ENCODE assay signal across 10 cellular contexts in genomic region chr7:36600869-36601530, GRCh38.
DNase-seq lines count a peak whose midpoint lies in the region; ATAC-seq, FAIRE-seq and TF ChIP-seq lines count a peak whose summit lies in the region.
"Had no signal": no experiment of that assay in that cellular context is flagged by ENCODE, and none has a peak within 500 bp of the region (broad histone marks: within the 10 kb centered on the region; RNA-seq: fewer than 3 reads in every experiment).

No MANE protein-coding gene starts in this region.

- H3K9ac ChIP-seq in HepG2 (ENCODE audit: insufficient read depth, low read depth, low read length) = no peak overlapping the region

- intact Hi-C loops in HepG2 (cut with micrococcal nuclease; ENCODE audit: unreplicated experiment) = no loop called here

- TF ChIP-seq POLR2A in HepG2 (IDR thresholded peaks at IDR 0.05; ENCODE audit: insufficient read depth in 1 of 2, low read depth in 2 of 2, low read length in 2 of 2) = no peak

- DNase-seq in BE2C (peak; percentile 63), astrocyte of the hippocampus (ENCODE audit: low read depth, low spot score) (peak; percentile 70), HepG2 (ENCODE audit: low spot score) (no peak), small intestine (no peak), HEK293T (ENCODE audit: extremely low spot score) (no peak), WERI-Rb-1 (no peak)
- DNase-seq: mesendoderm had no signal

- WGBS in HepG2 (ENCODE audit: low lambda C conversion rate) = 49% methylated on average over 5 of the region's 5 CpGs
- WGBS in small intestine, 3 donors = 60 to 67% (median 64%) methylated on average over 5 of the region's 5 CpGs

- in situ Hi-C loops in HepG2 (cut with HindIII; ENCODE audit: extremely low pct_ligation_motif_present, low pct_unique_long_range_greater_than_20kb) = no loop called here

- CTCF ChIA-PET in HepG2 (lab: Yijun Ruan, JAX; ENCODE audit: low intra/inter-chr PET ratio, low total read pairs) (no interaction called here), HEK293T (lab: Yijun Ruan, JAX) (no interaction called here)

- H3K9me3 ChIP-seq in BE2C (no peaks in the 10 kb centered on the region), HepG2 (ENCODE audit: low read length) (no peaks in the 10 kb centered on the region), small intestine (ENCODE audit: control insufficient read depth, low read depth) (no peaks in the 10 kb centered on the region), WERI-Rb-1 (ENCODE audit: severe bottlenecking) (no peaks in the 10 kb centered on the region)

- H3K4me1 ChIP-seq in BE2C (no peaks in the 10 kb centered on the region), HepG2 (ENCODE audit: insufficient read depth, low read length) (no peaks in the 10 kb centered on the region), small intestine (ENCODE audit: control insufficient read depth in 2 of 2, insufficient read depth in 1 of 2, low read depth in 1 of 2, low read length in 1 of 2) (no peaks in the 10 kb centered on the region)

- H3K79me2 ChIP-seq in HepG2 (ENCODE audit: insufficient read depth, low read length) = no peaks in the 10 kb centered on the region

- TF ChIP-seq RAD21 in HepG2 (CRISPR knock-in tag; IDR thresholded peaks at IDR 0.05) = no peak

- TF ChIP-seq EP300 in HepG2 (IDR thresholded peaks at IDR 0.05; ENCODE audit: low read depth in 2 of 2, low read length in 2 of 2) (no peak), HepG2 (CRISPR knock-in tag; IDR thresholded peaks at IDR 0.05; ENCODE audit: borderline replicate concordance) (no peak)

- no peaks in the 10 kb centered on the region for H4K20me1 ChIP-seq in HepG2 (ENCODE audit: insufficient read depth, low read length)

- H3K36me3 ChIP-seq in BE2C (no peaks in the 10 kb centered on the region), HepG2 (replicated peaks in 1 of 2; ENCODE audit: control insufficient read depth in 1 of 2, insufficient read depth in 2 of 2, low read length in 2 of 2) (no peaks in the 10 kb centered on the region), small intestine (ENCODE audit: control insufficient read depth in 2 of 2, insufficient read depth in 2 of 2, low read length in 2 of 2) (no peaks in the 10 kb centered on the region), WERI-Rb-1 (no peaks in the 10 kb centered on the region)

- ATAC-seq in HG03442 (IDR thresholded peaks at IDR 0.05; ENCODE audit: unreplicated experiment) (peak; percentile 46), HepG2 (peak; percentile 41; the same call in 1 of the 3 replicates), GM21619 (IDR thresholded peaks at IDR 0.05; ENCODE audit: unreplicated experiment) (no peak)

- no peak overlapping the region for H3K27ac ChIP-seq in HepG2 (ENCODE audit: extremely low read length, insufficient read depth, low read length)
- H3K27ac ChIP-seq in small intestine (ENCODE audit: low read depth in 1 of 2, low read length in 1 of 2) = no peak overlapping the region
- no peak overlapping the region for H3K27ac ChIP-seq in WERI-Rb-1
- H3K27ac ChIP-seq: coronary artery had no signal

- H3K27me3 ChIP-seq in BE2C = no peaks in the 10 kb centered on the region
- H3K27me3 ChIP-seq in HepG2 (ENCODE audit: control insufficient read depth in 1 of 2, insufficient read depth in 2 of 2, low read length in 2 of 2) = peaks cover 0 to 6% of the 10 kb centered on the region in 2 experiments; a peak in 1 of 5 replicates
- H3K27me3 ChIP-seq in small intestine (ENCODE audit: control insufficient read depth in 2 of 2, insufficient read depth in 2 of 2, low read length in 2 of 2) = no peaks in the 10 kb centered on the region
- H3K27me3 ChIP-seq in WERI-Rb-1 (ENCODE audit: insufficient read depth, low read depth, severe bottlenecking) = no peaks in the 10 kb centered on the region

- no TSS peak for BruUV-seq in HepG2 (replicated peaks; lab: Mats Ljungman, UMichigan)

- H2AFZ ChIP-seq in HepG2 (ENCODE audit: low read length) = no peak overlapping the region

- POLR2A ChIA-PET in HepG2 (lab: Yijun Ruan, JAX) (no interaction called here), HEK293T (lab: Yijun Ruan, JAX) (no interaction called here)

- H3K4me3 ChIP-seq in BE2C (ENCODE audit: low read depth, low read length) (no peak overlapping the region), HepG2 (replicated peaks in 1 of 3; ENCODE audit: insufficient read depth in 1 of 3, low read depth in 2 of 3, low read length in 3 of 3) (no peak overlapping the region), small intestine (ENCODE audit: low read depth in 1 of 2, low read length in 2 of 2) (no peak overlapping the region), WERI-Rb-1 (ENCODE audit: low read depth, low read length) (no peak overlapping the region)
- H3K4me3 ChIP-seq: coronary artery had no signal

- FAIRE-seq in HepG2 (lab: Jason Lieb, UNC) (no peak), small intestine (lab: Jason Lieb, UNC) (no peak)

- 0 out of 2 replicates have a peak, but pooled peaks have one; percentile 24 for TF ChIP-seq CTCF in BE2C (IDR thresholded peaks at IDR 0.05; ENCODE audit: low read depth, low read length)
- no peak for TF ChIP-seq CTCF in HepG2 (CRISPR knock-in tag; IDR thresholded peaks at IDR 0.05)
- no peak for TF ChIP-seq CTCF in WERI-Rb-1 (IDR thresholded peaks at IDR 0.05; ENCODE audit: low read depth, low read length)

- no peak overlapping the region for H3K4me2 ChIP-seq in HepG2 (ENCODE audit: low read depth, low read length)

TF ChIP-seq in HepG2, 621 proteins besides CTCF, POLR2A, EP300 and RAD21 (continues in another document):
- TF ChIP-seq SMARCE1 (IDR thresholded peaks at IDR 0.05; ENCODE audit: borderline replicate concordance) (no peak), ZFP41 (CRISPR knock-in tag; IDR thresholded peaks at IDR 0.05; ENCODE audit: borderline replicate concordance) (no peak), ZNF607 (CRISPR knock-in tag; IDR thresholded peaks at IDR 0.05; ENCODE audit: borderline replicate concordance) (no peak), ZFYVE20 (CRISPR knock-in tag; IDR thresholded peaks at IDR 0.05; ENCODE audit: borderline replicate concordance, low read depth) (no peak), ZNF749 (CRISPR knock-in tag; IDR thresholded peaks at IDR 0.05; ENCODE audit: borderline replicate concordance) (no peak), POGK (CRISPR knock-in tag; conservative IDR thresholded peaks at IDR 0.05) (no peak), ZNF598 (CRISPR knock-in tag; IDR thresholded peaks at IDR 0.05; ENCODE audit: borderline replicate concordance) (no peak), MTERF4 (CRISPR knock-in tag; IDR thresholded peaks at IDR 0.05) (no peak)

TF ChIP-seq in HEK293T, 16 proteins besides CTCF, POLR2A, EP300 and RAD21:
- no peak for TF ChIP-seq CTBP1 (IDR thresholded peaks at IDR 0.05; ENCODE audit: borderline replicate concordance)
- TF ChIP-seq ARNT (IDR thresholded peaks at IDR 0.05) = no peak
- no peak for TF ChIP-seq NFRKB (IDR thresholded peaks at IDR 0.05)
- no peak for TF ChIP-seq FOXK2 (IDR thresholded peaks at IDR 0.05)
- no peak for TF ChIP-seq L3MBTL2 (conservative IDR thresholded peaks at IDR 0.05)
- no peak for TF ChIP-seq SP1 (IDR thresholded peaks at IDR 0.05)
- TF ChIP-seq FOXM1 (IDR thresholded peaks at IDR 0.05; ENCODE audit: borderline replicate concordance) = no peak

Comparison
In these comparisons a context has a peak if more than half of its experiments do, and no peak if none do; other contexts are left out.
1. DNase-seq: peak in BE2C (single experiment) and astrocyte of the hippocampus (single experiment); none in HepG2 (single experiment), small intestine (single experiment), HEK293T (single experiment) and WERI-Rb-1 (single experiment).